Comparison of ENCODE assay signal across 1 cellular context in the genomic region with DNA sequence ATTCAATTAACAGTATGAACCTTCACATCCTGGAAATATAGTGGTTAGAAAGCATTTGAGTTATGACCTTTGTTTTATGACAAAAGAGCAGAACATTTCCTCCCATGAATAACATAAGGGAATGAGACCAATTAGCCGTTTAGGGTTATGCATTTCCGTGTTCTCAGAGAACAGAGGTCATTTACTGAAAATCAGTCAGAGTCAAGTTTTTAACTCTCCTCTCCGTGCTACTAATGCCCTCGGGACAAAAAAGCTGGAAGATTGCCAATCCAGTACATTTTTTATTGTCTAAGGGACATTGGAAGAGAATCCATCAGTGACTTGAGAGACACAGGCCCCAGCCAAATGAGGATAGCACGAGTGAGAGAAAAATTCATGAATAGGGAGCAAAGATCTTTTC.
TF ChIP-seq lines count a peak whose summit lies in the region.

No MANE protein-coding gene starts in this region.

TF ChIP-seq in WTC11, 78 proteins besides CTCF, POLR2A, EP300 and RAD21 (continued from another document):
- TF ChIP-seq, protein P1, sequence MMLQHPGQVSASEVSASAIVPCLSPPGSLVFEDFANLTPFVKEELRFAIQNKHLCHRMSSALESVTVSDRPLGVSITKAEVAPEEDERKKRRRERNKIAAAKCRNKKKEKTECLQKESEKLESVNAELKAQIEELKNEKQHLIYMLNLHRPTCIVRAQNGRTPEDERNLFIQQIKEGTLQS (CRISPR knock-in tag; conservative IDR thresholded peaks at IDR 0.05) = no peak
- TF ChIP-seq JUN (CRISPR knock-in tag; IDR thresholded peaks at IDR 0.05) (no peak), FOXJ3 (CRISPR knock-in tag; IDR thresholded peaks at IDR 0.05; ENCODE audit: borderline replicate concordance) (no peak), ZNF396 (CRISPR knock-in tag; IDR thresholded peaks at IDR 0.05; ENCODE audit: borderline replicate concordance) (no peak), ATF1 (CRISPR knock-in tag; IDR thresholded peaks at IDR 0.05) (no peak), ZNF232 (CRISPR knock-in tag; IDR thresholded peaks at IDR 0.05) (no peak), CBFB (CRISPR knock-in tag; IDR thresholded peaks at IDR 0.05; ENCODE audit: low read depth) (no peak), SOX15 (CRISPR knock-in tag; IDR thresholded peaks at IDR 0.05) (no peak), CREB1 (CRISPR knock-in tag; IDR thresholded peaks at IDR 0.05) (no peak), NFE2L1 (CRISPR knock-in tag; IDR thresholded peaks at IDR 0.05) (no peak)
- TF ChIP-seq, protein P2, sequence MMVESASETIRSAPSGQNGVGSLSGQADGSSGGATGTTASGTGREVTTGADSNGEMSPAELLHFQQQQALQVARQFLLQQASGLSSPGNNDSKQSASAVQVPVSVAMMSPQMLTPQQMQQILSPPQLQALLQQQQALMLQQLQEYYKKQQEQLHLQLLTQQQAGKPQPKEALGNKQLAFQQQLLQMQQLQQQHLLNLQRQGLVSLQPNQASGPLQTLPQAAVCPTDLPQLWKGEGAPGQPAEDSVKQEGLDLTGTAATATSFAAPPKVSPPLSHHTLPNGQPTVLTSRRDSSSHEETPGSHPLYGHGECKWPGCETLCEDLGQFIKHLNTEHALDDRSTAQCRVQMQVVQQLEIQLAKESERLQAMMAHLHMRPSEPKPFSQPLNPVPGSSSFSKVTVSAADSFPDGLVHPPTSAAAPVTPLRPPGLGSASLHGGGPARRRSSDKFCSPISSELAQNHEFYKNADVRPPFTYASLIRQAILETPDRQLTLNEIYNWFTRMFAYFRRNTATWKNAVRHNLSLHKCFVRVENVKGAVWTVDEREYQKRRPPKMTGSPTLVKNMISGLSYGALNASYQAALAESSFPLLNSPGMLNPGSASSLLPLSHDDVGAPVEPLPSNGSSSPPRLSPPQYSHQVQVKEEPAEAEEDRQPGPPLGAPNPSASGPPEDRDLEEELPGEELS (CRISPR knock-in tag; IDR thresholded peaks at IDR 0.05) = no peak
